Comparison of ENCODE assay signal across 1 cellular context in genomic region chr9:105069285-105070065, GRCh38.
TF ChIP-seq lines count a peak whose summit lies in the region.

No MANE protein-coding gene starts in this region.

TF ChIP-seq in K562, 482 proteins besides CTCF, POLR2A, EP300 and RAD21:
- TF ChIP-seq E2F1 (CRISPR knock-in tag; IDR thresholded peaks at IDR 0.05) (no peak), ILF3 (IDR thresholded peaks at IDR 0.05; ENCODE audit: borderline replicate concordance) (no peak), ZNF551 (CRISPR knock-in tag; IDR thresholded peaks at IDR 0.05) (no peak), ZNF695 (CRISPR knock-in tag; IDR thresholded peaks at IDR 0.05) (no peak), RBM25 (IDR thresholded peaks at IDR 0.05; ENCODE audit: low read depth, low read length, severe bottlenecking) (peak; percentile 71), ZNF57 (CRISPR knock-in tag; IDR thresholded peaks at IDR 0.05) (no peak), ZFP36 (IDR thresholded peaks at IDR 0.05; ENCODE audit: low read depth, low read length, partially characterized antibody) (peak; percentile 52), NCOA4 (IDR thresholded peaks at IDR 0.05; ENCODE audit: partially characterized antibody) (no peak), DIDO1 (tag; IDR thresholded peaks at IDR 0.05; ENCODE audit: low read depth) (no peak), ZNF644 (tag; IDR thresholded peaks at IDR 0.05; ENCODE audit: low read depth) (no peak), FOXM1 (IDR thresholded peaks at IDR 0.05; ENCODE audit: low read depth) (no peak), FOXM1 (CRISPR knock-in tag; IDR thresholded peaks at IDR 0.05; ENCODE audit: low read depth) (no peak), ZNF239 (CRISPR knock-in tag; IDR thresholded peaks at IDR 0.05) (no peak), RFX1 (IDR thresholded peaks at IDR 0.05) (no peak), ZFP30 (CRISPR knock-in tag; IDR thresholded peaks at IDR 0.05; ENCODE audit: borderline replicate concordance) (no peak), BCOR (IDR thresholded peaks at IDR 0.05) (peak; percentile 75)
- TF ChIP-seq, protein P1, sequence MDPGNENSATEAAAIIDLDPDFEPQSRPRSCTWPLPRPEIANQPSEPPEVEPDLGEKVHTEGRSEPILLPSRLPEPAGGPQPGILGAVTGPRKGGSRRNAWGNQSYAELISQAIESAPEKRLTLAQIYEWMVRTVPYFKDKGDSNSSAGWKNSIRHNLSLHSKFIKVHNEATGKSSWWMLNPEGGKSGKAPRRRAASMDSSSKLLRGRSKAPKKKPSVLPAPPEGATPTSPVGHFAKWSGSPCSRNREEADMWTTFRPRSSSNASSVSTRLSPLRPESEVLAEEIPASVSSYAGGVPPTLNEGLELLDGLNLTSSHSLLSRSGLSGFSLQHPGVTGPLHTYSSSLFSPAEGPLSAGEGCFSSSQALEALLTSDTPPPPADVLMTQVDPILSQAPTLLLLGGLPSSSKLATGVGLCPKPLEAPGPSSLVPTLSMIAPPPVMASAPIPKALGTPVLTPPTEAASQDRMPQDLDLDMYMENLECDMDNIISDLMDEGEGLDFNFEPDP (CRISPR knock-in tag; IDR thresholded peaks at IDR 0.05): no peak
- TF ChIP-seq, protein P2, sequence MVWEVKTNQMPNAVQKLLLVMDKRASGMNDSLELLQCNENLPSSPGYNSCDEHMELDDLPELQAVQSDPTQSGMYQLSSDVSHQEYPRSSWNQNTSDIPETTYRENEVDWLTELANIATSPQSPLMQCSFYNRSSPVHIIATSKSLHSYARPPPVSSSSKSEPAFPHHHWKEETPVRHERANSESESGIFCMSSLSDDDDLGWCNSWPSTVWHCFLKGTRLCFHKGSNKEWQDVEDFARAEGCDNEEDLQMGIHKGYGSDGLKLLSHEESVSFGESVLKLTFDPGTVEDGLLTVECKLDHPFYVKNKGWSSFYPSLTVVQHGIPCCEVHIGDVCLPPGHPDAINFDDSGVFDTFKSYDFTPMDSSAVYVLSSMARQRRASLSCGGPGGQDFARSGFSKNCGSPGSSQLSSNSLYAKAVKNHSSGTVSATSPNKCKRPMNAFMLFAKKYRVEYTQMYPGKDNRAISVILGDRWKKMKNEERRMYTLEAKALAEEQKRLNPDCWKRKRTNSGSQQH (CRISPR knock-in tag; IDR thresholded peaks at IDR 0.05): no peak
- TF ChIP-seq, protein P3, sequence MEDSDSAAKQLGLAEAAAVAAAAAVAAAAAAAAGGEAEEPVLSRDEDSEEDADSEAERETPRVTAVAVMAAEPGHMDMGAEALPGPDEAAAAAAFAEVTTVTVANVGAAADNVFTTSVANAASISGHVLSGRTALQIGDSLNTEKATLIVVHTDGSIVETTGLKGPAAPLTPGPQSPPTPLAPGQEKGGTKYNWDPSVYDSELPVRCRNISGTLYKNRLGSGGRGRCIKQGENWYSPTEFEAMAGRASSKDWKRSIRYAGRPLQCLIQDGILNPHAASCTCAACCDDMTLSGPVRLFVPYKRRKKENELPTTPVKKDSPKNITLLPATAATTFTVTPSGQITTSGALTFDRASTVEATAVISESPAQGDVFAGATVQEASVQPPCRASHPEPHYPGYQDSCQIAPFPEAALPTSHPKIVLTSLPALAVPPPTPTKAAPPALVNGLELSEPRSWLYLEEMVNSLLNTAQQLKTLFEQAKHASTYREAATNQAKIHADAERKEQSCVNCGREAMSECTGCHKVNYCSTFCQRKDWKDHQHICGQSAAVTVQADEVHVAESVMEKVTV (CRISPR knock-in tag; IDR thresholded peaks at IDR 0.05): no peak
- TF ChIP-seq, protein P4, sequence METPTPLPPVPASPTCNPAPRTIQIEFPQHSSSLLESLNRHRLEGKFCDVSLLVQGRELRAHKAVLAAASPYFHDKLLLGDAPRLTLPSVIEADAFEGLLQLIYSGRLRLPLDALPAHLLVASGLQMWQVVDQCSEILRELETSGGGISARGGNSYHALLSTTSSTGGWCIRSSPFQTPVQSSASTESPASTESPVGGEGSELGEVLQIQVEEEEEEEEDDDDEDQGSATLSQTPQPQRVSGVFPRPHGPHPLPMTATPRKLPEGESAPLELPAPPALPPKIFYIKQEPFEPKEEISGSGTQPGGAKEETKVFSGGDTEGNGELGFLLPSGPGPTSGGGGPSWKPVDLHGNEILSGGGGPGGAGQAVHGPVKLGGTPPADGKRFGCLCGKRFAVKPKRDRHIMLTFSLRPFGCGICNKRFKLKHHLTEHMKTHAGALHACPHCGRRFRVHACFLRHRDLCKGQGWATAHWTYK (CRISPR knock-in tag; IDR thresholded peaks at IDR 0.05): no peak
- TF ChIP-seq, protein P5, sequence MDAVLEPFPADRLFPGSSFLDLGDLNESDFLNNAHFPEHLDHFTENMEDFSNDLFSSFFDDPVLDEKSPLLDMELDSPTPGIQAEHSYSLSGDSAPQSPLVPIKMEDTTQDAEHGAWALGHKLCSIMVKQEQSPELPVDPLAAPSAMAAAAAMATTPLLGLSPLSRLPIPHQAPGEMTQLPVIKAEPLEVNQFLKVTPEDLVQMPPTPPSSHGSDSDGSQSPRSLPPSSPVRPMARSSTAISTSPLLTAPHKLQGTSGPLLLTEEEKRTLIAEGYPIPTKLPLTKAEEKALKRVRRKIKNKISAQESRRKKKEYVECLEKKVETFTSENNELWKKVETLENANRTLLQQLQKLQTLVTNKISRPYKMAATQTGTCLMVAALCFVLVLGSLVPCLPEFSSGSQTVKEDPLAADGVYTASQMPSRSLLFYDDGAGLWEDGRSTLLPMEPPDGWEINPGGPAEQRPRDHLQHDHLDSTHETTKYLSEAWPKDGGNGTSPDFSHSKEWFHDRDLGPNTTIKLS (IDR thresholded peaks at IDR 0.05; ENCODE audit: borderline replicate concordance, low read depth): no peak
